8 cellular contexts compared by ENCODE assay signal in the genomic region with DNA sequence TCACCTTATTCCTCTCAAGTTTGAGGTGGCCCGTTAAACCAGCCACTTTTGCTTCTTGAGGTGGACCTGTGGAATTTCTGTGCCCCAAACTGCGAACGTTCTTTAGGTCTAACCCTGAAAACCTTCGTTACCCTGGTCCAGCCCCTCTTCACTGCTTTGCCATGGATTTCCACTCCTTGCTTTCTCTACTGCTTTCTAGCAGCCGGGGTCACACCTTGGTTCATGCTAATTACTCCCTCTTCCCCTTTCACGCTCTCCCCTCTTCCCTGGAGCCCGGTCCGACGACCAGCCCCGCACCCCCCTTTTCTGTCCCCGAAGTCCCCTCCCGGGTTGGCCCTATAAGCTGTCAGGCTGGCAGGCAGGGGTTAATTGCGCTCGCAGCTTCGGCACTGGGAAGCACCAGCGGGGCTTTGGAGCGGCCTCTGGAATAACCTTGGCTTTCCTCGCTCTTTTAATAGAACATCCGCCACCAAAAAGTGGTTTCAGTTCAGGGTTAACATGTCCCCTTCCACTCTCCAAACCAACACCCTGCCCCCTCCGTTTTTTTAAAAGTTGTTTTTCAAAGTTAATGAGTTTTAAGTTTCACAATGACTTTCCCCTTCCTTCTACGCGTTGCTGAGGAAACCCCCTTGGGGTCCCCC. TPM values are rescaled to one million over a fixed set of nuclear protein-coding genes. Genes with fewer than 3 reads are reported as not detected.
DNase-seq lines count a peak whose midpoint lies in the region; ATAC-seq and TF ChIP-seq lines count a peak whose summit lies in the region.

No MANE protein-coding gene starts in this region.

- DNase-seq in AG04450 (ENCODE audit: low read depth, low spot score) (no peak), NCI-H1436 treated with DMSO at 0.1 percent for 48 hours (lab: John Stamatoyannopoulos, UW) (peak; percentile 51), fibroblast of villous mesenchyme (ENCODE audit: low read depth) (no peak), amniotic stem cell (lab: John Stamatoyannopoulos, UW) (no peak)
- no peak for DNase-seq in activated CD4-positive, alpha-beta T cell treated with anti-CD3 and anti-CD28 coated beads, Interleukin-2, amount 10 ng/mL, durations not matched to agents 7 days and 5 days

- peak overlapping the region; percentile 99 for H3K27ac Mint-ChIP-seq in activated CD4-positive, alpha-beta T cell treated with anti-CD3 and anti-CD28 coated beads, Interleukin-2, amount 10 ng/mL, durations not matched to agents 7 days and 5 days

- H3K27me3 ChIP-seq in AG04450 (ENCODE audit: control insufficient read depth, insufficient read depth, low read length) (no peaks in the 10 kb centered on the region), neutrophil (no peaks in the 10 kb centered on the region)

- CTCF ChIA-PET in AG04450 (lab: Charles Lee): interaction anchor here (0.6 to 2.0 kb wide), 3 partner anchors 225 to 595 kb away, joined by 3 to 8 read pairs (median 3); a partner anchor contains a TSS
- CTCF ChIA-PET in activated CD4-positive, alpha-beta T cell treated with anti-CD3 and anti-CD28 coated beads, Interleukin-2, amount 10 ng/mL, durations not matched to agents 7 days and 5 days (lab: Charles Lee): no interaction called here

- peaks cover 30 to 32% of the 10 kb centered on the region in 2 experiments for H3K4me1 ChIP-seq in neutrophil (ENCODE audit: control insufficient read depth in 1 of 2, insufficient read depth in 1 of 2, low read depth in 1 of 2, low read length in 1 of 2)

- H3K4me3 Mint-ChIP-seq in activated CD4-positive, alpha-beta T cell treated with anti-CD3 and anti-CD28 coated beads, Interleukin-2, amount 10 ng/mL, durations not matched to agents 7 days and 5 days: peak overlapping the region; percentile 89

- POLR2A ChIA-PET in AG04450 (lab: Yijun Ruan, JAX): interaction anchor here (0.7 to 1.0 kb wide), 3 partner anchors 196 to 300 kb away, joined by 3 to 5 read pairs (median 3); no protein-coding TSS in a partner anchor
- POLR2A ChIA-PET in activated CD4-positive, alpha-beta T cell treated with anti-CD3 and anti-CD28 coated beads, Interleukin-2, amount 10 ng/mL, durations not matched to agents 7 days and 5 days (lab: Charles Lee): no interaction called here

- H3K36me3 ChIP-seq in neutrophil: peaks cover 2% of the 10 kb centered on the region

- peaks cover 12% of the 10 kb centered on the region for H3K9me3 Mint-ChIP-seq in activated CD4-positive, alpha-beta T cell treated with anti-CD3 and anti-CD28 coated beads, Interleukin-2, amount 10 ng/mL, durations not matched to agents 7 days and 5 days

- peak; percentile 32 for ATAC-seq in HG02798 (IDR thresholded peaks at IDR 0.05; ENCODE audit: poor library complexity, unreplicated experiment)

- peaks cover 3% of the 10 kb centered on the region; the same call in 1 of the 2 replicates for H3K9me3 ChIP-seq in AG04450 (ENCODE audit: control insufficient read depth, insufficient read depth, low read length)
- H3K9me3 ChIP-seq in neutrophil: no peaks in the 10 kb centered on the region

- TF ChIP-seq POLR2A in GM15510 (IDR thresholded peaks at IDR 0.05; ENCODE audit: borderline replicate concordance, extremely low read depth, insufficient read length): peak; percentile 15

- H3K27me3 Mint-ChIP-seq in activated CD4-positive, alpha-beta T cell treated with anti-CD3 and anti-CD28 coated beads, Interleukin-2, amount 10 ng/mL, durations not matched to agents 7 days and 5 days: no peaks in the 10 kb centered on the region

- peaks cover 17% of the 10 kb centered on the region for H3K36me3 Mint-ChIP-seq in activated CD4-positive, alpha-beta T cell treated with anti-CD3 and anti-CD28 coated beads, Interleukin-2, amount 10 ng/mL, durations not matched to agents 7 days and 5 days (ENCODE audit: low read depth)

- H3K27ac ChIP-seq in AG04450 (ENCODE audit: low read depth, low read length) (peak overlapping the region; percentile 98), neutrophil (peak overlapping the region; percentile 98)

- no peak for TF ChIP-seq CTCF in AG04450 (IDR thresholded peaks at IDR 0.05; ENCODE audit: low read depth, low read length)
- no peak for TF ChIP-seq CTCF in fibroblast of villous mesenchyme (IDR thresholded peaks at IDR 0.05; ENCODE audit: insufficient read depth, low read depth, low read length)
- no peak for TF ChIP-seq CTCF in neutrophil (IDR thresholded peaks at IDR 0.05)

- H3K4me3 ChIP-seq in AG04450 (ENCODE audit: low read depth, low read length) (peak overlapping the region; percentile 72), fibroblast of villous mesenchyme (ENCODE audit: low read depth, low read length) (peak overlapping the region; percentile 71), neutrophil (ENCODE audit: low read depth in 1 of 2, low read length in 1 of 2) (peak overlapping the region; percentile 70 to 84)

- peaks cover 47% of the 10 kb centered on the region for H3K4me1 Mint-ChIP-seq in activated CD4-positive, alpha-beta T cell treated with anti-CD3 and anti-CD28 coated beads, Interleukin-2, amount 10 ng/mL, durations not matched to agents 7 days and 5 days

RNA-seq across cellular contexts. Expression of a gene that starts 1.4 kb away (rescaled TPM):
- 13.9 and 15.9 TPM in 2 replicates for polyA plus RNA-seq in AG04450 (2011; rRNA removed)
- polyA minus RNA-seq in AG04450 (2011; rRNA and poly(A)+ RNA removed): 41.5 and 42.3 TPM in 2 replicates
- 10 to 100 TPM; 24.2 to 33.0 TPM for total RNA-seq in activated CD4-positive, alpha-beta T cell treated with anti-CD3 and anti-CD28 coated beads, Interleukin-2, amount 10 ng/mL, durations not matched to agents 7 days and 5 days
- total RNA-seq in fibroblast of villous mesenchyme: 16.8 and 20.3 TPM in 2 replicates
